ENCODE assay signal across 30 cellular contexts in genomic region chr4:98505991-98506390, GRCh38.
"Had no signal": no experiment of that assay in that cellular context is flagged by ENCODE, and none has a peak within 500 bp of the region (broad histone marks: within the 10 kb centered on the region; RNA-seq: fewer than 3 reads in every experiment).

No MANE protein-coding gene starts in this region.

- H3K4me3 ChIP-seq: adrenal gland, breast epithelium, cardiac muscle cell, colonic mucosa had no signal

- DNase-seq: activated CD4-positive, alpha-beta memory T cell treated with anti-CD3 and anti-CD28 coated beads for 36 hours; activated CD4-positive, alpha-beta T cell treated with anti-CD3 and anti-CD28 coated beads for 36 hours; activated CD4-positive, alpha-beta T cell treated with anti-CD3 and anti-CD28 coated beads, Interleukin-2, amount 10 ng/mL, durations not matched to agents 24 days and 14 days; activated CD4-positive, CD25-positive, alpha-beta regulatory T cell; activated CD4-positive, CD25-positive, alpha-beta regulatory T cell treated with anti-CD3 and anti-CD28 coated beads, Interleukin-2, amount 50 U/mL, for 72 hours; activated CD8-positive, alpha-beta memory T cell treated with anti-CD3 and anti-CD28 coated beads, Interleukin-2, amount 10 ng/mL, durations not matched to agents 7 days and 5 days; activated CD8-positive, alpha-beta memory T cell treated with anti-CD3 and anti-CD28 coated beads, Interleukin-2, amount 50 U/mL, for 4 hours; activated CD8-positive, alpha-beta T cell treated with anti-CD3 and anti-CD28 coated beads, Interleukin-2, amount 10 ng/mL, durations not matched to agents 7 days and 5 days; activated effector memory CD4-positive, alpha-beta T cell treated with anti-CD3 and anti-CD28 coated beads, Interleukin-2, amount 50 U/mL, for 16 hours; activated naive CD4-positive, alpha-beta T cell treated with anti-CD3 and anti-CD28 coated beads for 36 hours; activated naive CD8-positive, alpha-beta T cell treated with anti-CD3 and anti-CD28 coated beads for 36 hours; activated naive CD8-positive, alpha-beta T cell treated with anti-CD3 and anti-CD28 coated beads, Interleukin-2, amount 50 U/mL, for 24 hours; activated T-cell treated with anti-CD3 and anti-CD28 coated beads, Interleukin-2, amount 50 U/mL, for 1 hour; activated T-cell treated with anti-CD3 and anti-CD28 coated beads, Interleukin-2, amount 50 U/mL, for 48 hours; adrenal gland; amygdala; aorta; central memory CD4-positive, alpha-beta T cell; cerebellar nuclear complex; colonic mucosa; effector memory CD4-positive, alpha-beta T cell; T-helper 1 cell; T-helper 17 cell had no signal

- H3K4me3 Mint-ChIP-seq: activated CD4-positive, alpha-beta memory T cell treated with anti-CD3 and anti-CD28 coated beads for 36 hours; activated CD4-positive, alpha-beta T cell treated with anti-CD3 and anti-CD28 coated beads for 36 hours; activated CD4-positive, alpha-beta T cell treated with anti-CD3 and anti-CD28 coated beads, Interleukin-2, amount 10 ng/mL, durations not matched to agents 24 days and 14 days; activated CD8-positive, alpha-beta memory T cell treated with anti-CD3 and anti-CD28 coated beads, Interleukin-2, amount 10 ng/mL, durations not matched to agents 7 days and 5 days; activated CD8-positive, alpha-beta T cell treated with anti-CD3 and anti-CD28 coated beads, Interleukin-2, amount 10 ng/mL, durations not matched to agents 7 days and 5 days; activated naive CD4-positive, alpha-beta T cell treated with anti-CD3 and anti-CD28 coated beads for 36 hours; activated naive CD4-positive, alpha-beta T cell treated with anti-CD3 and anti-CD28 coated beads, Interleukin-2, amount 50 U/mL, for 24 hours; activated naive CD8-positive, alpha-beta T cell treated with anti-CD3 and anti-CD28 coated beads for 36 hours; activated naive CD8-positive, alpha-beta T cell treated with anti-CD3 and anti-CD28 coated beads, Interleukin-2, amount 50 U/mL, for 24 hours; activated T-helper 1 cell treated with anti-CD3 and anti-CD28 coated beads, Interleukin-12 subunit alpha, Interleukin-12 subunit beta, Interleukin-2, Interleukin-4 antibody, amounts not matched to agents 30 ng/mL and 10 ng/mL and 1 ng/mL, durations not matched to agents 14 hours and 24 hours and 36 hours; brain; endodermal cell; T-helper 17 cell had no signal

- H3K27me3 Mint-ChIP-seq: activated CD4-positive, alpha-beta memory T cell treated with anti-CD3 and anti-CD28 coated beads for 36 hours; activated CD4-positive, alpha-beta T cell treated with anti-CD3 and anti-CD28 coated beads for 36 hours; activated CD4-positive, alpha-beta T cell treated with anti-CD3 and anti-CD28 coated beads, Interleukin-2, amount 10 ng/mL, durations not matched to agents 24 days and 14 days; activated CD8-positive, alpha-beta memory T cell treated with anti-CD3 and anti-CD28 coated beads, Interleukin-2, amount 10 ng/mL, durations not matched to agents 7 days and 5 days; activated naive CD4-positive, alpha-beta T cell treated with anti-CD3 and anti-CD28 coated beads, Interleukin-2, amount 50 U/mL, for 24 hours; activated naive CD8-positive, alpha-beta T cell treated with anti-CD3 and anti-CD28 coated beads for 36 hours; activated naive CD8-positive, alpha-beta T cell treated with anti-CD3 and anti-CD28 coated beads, Interleukin-2, amount 50 U/mL, for 24 hours; brain; T-helper 17 cell had no signal

- H3K27ac Mint-ChIP-seq: activated CD4-positive, alpha-beta memory T cell treated with anti-CD3 and anti-CD28 coated beads for 36 hours; activated CD4-positive, alpha-beta T cell treated with anti-CD3 and anti-CD28 coated beads for 36 hours; activated CD4-positive, alpha-beta T cell treated with anti-CD3 and anti-CD28 coated beads, Interleukin-2, amount 10 ng/mL, durations not matched to agents 24 days and 14 days; activated CD8-positive, alpha-beta memory T cell treated with anti-CD3 and anti-CD28 coated beads, Interleukin-2, amount 10 ng/mL, durations not matched to agents 7 days and 5 days; activated CD8-positive, alpha-beta T cell treated with anti-CD3 and anti-CD28 coated beads, Interleukin-2, amount 10 ng/mL, durations not matched to agents 7 days and 5 days; activated naive CD4-positive, alpha-beta T cell treated with anti-CD3 and anti-CD28 coated beads for 36 hours; activated naive CD4-positive, alpha-beta T cell treated with anti-CD3 and anti-CD28 coated beads, Interleukin-2, amount 50 U/mL, for 24 hours; activated naive CD8-positive, alpha-beta T cell treated with anti-CD3 and anti-CD28 coated beads for 36 hours; activated naive CD8-positive, alpha-beta T cell treated with anti-CD3 and anti-CD28 coated beads, Interleukin-2, amount 50 U/mL, for 24 hours; activated T-helper 1 cell treated with anti-CD3 and anti-CD28 coated beads, Interleukin-12 subunit alpha, Interleukin-12 subunit beta, Interleukin-2, Interleukin-4 antibody, amounts not matched to agents 30 ng/mL and 10 ng/mL and 1 ng/mL, durations not matched to agents 14 hours and 24 hours and 36 hours; activated T-helper 2 cell treated with anti-CD3 and anti-CD28 coated beads, Interferon-gamma antibody, Interleukin-2, Interleukin-4, amounts not matched to agents 10 μg/mL and 5 μg/mL and 100 μg/mL, durations not matched to agents 14 hours and 24 hours and 36 hours; endodermal cell; T-helper 17 cell had no signal

- H3K9me3 Mint-ChIP-seq: activated CD4-positive, alpha-beta memory T cell treated with anti-CD3 and anti-CD28 coated beads for 36 hours; activated naive CD4-positive, alpha-beta T cell treated with anti-CD3 and anti-CD28 coated beads for 36 hours; activated naive CD4-positive, alpha-beta T cell treated with anti-CD3 and anti-CD28 coated beads, Interleukin-2, amount 50 U/mL, for 24 hours; brain; endodermal cell had no signal
